ENCODE assay signal across 8 cellular contexts in the genomic region with DNA sequence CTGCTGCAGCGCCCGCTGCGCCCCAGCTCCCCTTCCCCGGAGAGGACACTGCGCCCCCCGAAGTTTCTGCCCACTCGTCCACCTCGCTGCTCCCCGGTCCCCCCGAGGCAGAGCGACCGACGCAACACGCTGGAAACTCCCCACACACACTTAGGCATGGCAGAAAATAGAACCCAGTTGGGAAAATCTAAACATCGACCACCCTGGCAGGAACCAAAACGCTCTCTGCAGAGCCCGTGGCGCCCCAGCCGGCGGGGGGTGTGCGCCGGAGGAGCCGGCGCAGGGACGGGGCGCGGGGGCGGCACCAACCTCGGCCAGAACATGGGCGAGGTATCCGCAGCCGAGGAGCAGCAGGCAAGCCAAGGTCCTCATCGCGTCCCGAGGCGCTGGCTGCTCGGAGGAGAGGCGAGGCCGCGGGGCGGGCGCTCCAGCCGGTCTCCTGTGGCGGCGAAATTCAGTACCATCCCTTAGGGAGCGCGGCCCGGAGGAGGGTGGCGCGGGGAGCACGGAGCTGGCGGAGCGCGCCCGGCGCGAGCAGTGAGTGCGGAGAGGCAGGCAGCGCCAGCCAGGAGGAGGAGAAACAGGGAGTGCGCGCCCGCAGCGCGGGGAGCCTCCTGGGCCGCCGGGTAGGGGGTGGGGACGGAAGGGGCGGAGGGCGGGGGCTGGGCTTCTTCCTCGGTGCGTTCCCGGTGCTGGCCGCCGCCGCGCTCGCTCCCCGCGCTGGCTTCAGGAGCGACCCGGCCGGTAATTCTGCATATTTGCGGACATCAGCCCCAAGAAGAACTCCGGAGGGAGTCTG. TPM values are rescaled to one million over a fixed set of nuclear protein-coding genes. Genes with fewer than 3 reads are reported as not detected.
A peak's percentile ranks its signal among the peaks of the same experiment; 100 is the strongest.
DNase-seq lines count a peak whose midpoint lies in the region; ATAC-seq, FAIRE-seq and TF ChIP-seq lines count a peak whose summit lies in the region.

No MANE protein-coding gene starts in this region.

- TF ChIP-seq POLR2A in GM12892 (IDR thresholded peaks at IDR 0.05; ENCODE audit: low read depth, low read length): no peak

- intact Hi-C loops in ascending aorta (cut with DNase I): loop anchor here (10.0 kb wide), 1 partner anchor 256 kb away; no protein-coding TSS in a partner anchor
- intact Hi-C loops in left ventricle myocardium inferior (cut with micrococcal nuclease): no loop called here

- peak overlapping the region; percentile 80 for H2AFZ ChIP-seq in parathyroid adenoma

- H3K27me3 ChIP-seq in ascending aorta: no peaks in the 10 kb centered on the region
- H3K27me3 ChIP-seq in left ventricle myocardium inferior (ENCODE audit: low read depth): peaks cover 55% of the 10 kb centered on the region
- H3K27me3 ChIP-seq in parathyroid adenoma (ENCODE audit: control insufficient read depth, insufficient read depth, low read length): no peaks in the 10 kb centered on the region

- H3K4me1 ChIP-seq in ascending aorta (peaks cover 21 to 47% of the 10 kb centered on the region in 2 donors), left ventricle myocardium inferior (peaks cover 86% of the 10 kb centered on the region), parathyroid adenoma (peaks cover 9% of the 10 kb centered on the region)

- H3K9me3 ChIP-seq in ascending aorta (no peaks in the 10 kb centered on the region), left ventricle myocardium inferior (replicated peaks) (no peaks in the 10 kb centered on the region), parathyroid adenoma (ENCODE audit: control insufficient read depth, low read length) (no peaks in the 10 kb centered on the region)

- DNase-seq in AG20443 (ENCODE audit: low spot score): peak; percentile 69
- peak; percentile 78 for DNase-seq in GM20000 (ENCODE audit: low spot score)
- peak; percentile 35 for DNase-seq in OCI-M1 (lab: John Stamatoyannopoulos, UW)
- DNase-seq in ascending aorta (ENCODE audit: low spot score in 2 of 2): peak; percentile 30 to 88
- DNase-seq in left ventricle myocardium inferior: peak; percentile 88
- no peak for DNase-seq in GM12892 (ENCODE audit: insufficient read length)

- no peak overlapping the region for H3K9ac ChIP-seq in parathyroid adenoma

- no peak for FAIRE-seq in GM12892 (lab: Jason Lieb, UNC)

- peak overlapping the region; percentile 97 for H3K27ac ChIP-seq in ascending aorta
- peak overlapping the region; percentile 90 for H3K27ac ChIP-seq in left ventricle myocardium inferior (replicated peaks)
- peak overlapping the region; percentile 62 for H3K27ac ChIP-seq in parathyroid adenoma

- peak overlapping the region; percentile 80 for H3K4me2 ChIP-seq in parathyroid adenoma (ENCODE audit: low read length)

- ATAC-seq in HG02970 (IDR thresholded peaks at IDR 0.05; ENCODE audit: low FRiP score, unreplicated experiment): no peak

- peaks cover 0 to 3% of the 10 kb centered on the region in 2 donors for H3K36me3 ChIP-seq in ascending aorta
- no peaks in the 10 kb centered on the region for H3K36me3 ChIP-seq in left ventricle myocardium inferior
- no peaks in the 10 kb centered on the region for H3K36me3 ChIP-seq in parathyroid adenoma (ENCODE audit: control insufficient read depth, insufficient read depth, low read length)

- H3K4me3 ChIP-seq in ascending aorta (peak overlapping the region; percentile 77 to 83), left ventricle myocardium inferior (peak overlapping the region; percentile 93), parathyroid adenoma (ENCODE audit: low read depth, low read length) (peak overlapping the region; percentile 58)

- H3K79me2 ChIP-seq in parathyroid adenoma: no peaks in the 10 kb centered on the region

- TF ChIP-seq CTCF in GM20000 (IDR thresholded peaks at IDR 0.05; ENCODE audit: extremely low read depth, missing control alignments) (no peak), ascending aorta (IDR thresholded peaks at IDR 0.05) (no peak), left ventricle myocardium inferior (IDR thresholded peaks at IDR 0.05; ENCODE audit: borderline replicate concordance) (peak; percentile 26), parathyroid adenoma (IDR thresholded peaks at IDR 0.05) (no peak)

RNA-seq across cellular contexts. Expression of gene PDGFA, which starts 0.8 kb away (rescaled TPM):
- 349 TPM for total RNA-seq in ascending aorta
- total RNA-seq in left ventricle myocardium inferior: 26.0 TPM
- polyA plus RNA-seq in GM12892 (2012; ENCODE audit: missing spikeins): 3.2 TPM

Comparison
In these comparisons a context has a peak if more than half of its experiments do, and no peak if none do; other contexts are left out.
1. RNA of gene PDGFA, which starts 0.8 kb away (total RNA-seq): 349 TPM in ascending aorta (single experiment); 26.0 TPM in left ventricle myocardium inferior (single experiment); every median in the first group is over 10 times any median in the second.
2. Peak in every context shown above with its lines, with median percentiles within 50 percentile points of each other: H3K27ac ChIP-seq and H3K4me3 ChIP-seq.